ENCODE assay signal across 19 cellular contexts in genomic region chr16:11034481-11034931, GRCh38.
A peak's percentile ranks its signal among the peaks of the same experiment; 100 is the strongest.
DNase-seq lines count a peak whose midpoint lies in the region; ATAC-seq, FAIRE-seq and TF ChIP-seq lines count a peak whose summit lies in the region.
"Had no signal": no experiment of that assay in that cellular context is flagged by ENCODE, and none has a peak within 500 bp of the region (broad histone marks: within the 10 kb centered on the region; RNA-seq: fewer than 3 reads in every experiment).

No MANE protein-coding gene starts in this region.

- H3K4me3 ChIP-seq in left ventricle myocardium inferior (no peak overlapping the region), skeletal muscle tissue (ENCODE audit: low read length in 3 of 3) (no peak overlapping the region), HepG2 (replicated peaks in 1 of 3; ENCODE audit: insufficient read depth in 1 of 3, low read depth in 2 of 3, low read length in 3 of 3) (no peak overlapping the region)
- H3K4me3 ChIP-seq: mucosa of descending colon, thyroid gland had no signal

- H3K4me1 ChIP-seq in left ventricle myocardium inferior (peaks cover 63% of the 10 kb centered on the region), skeletal muscle tissue (ENCODE audit: control insufficient read depth in 3 of 3, insufficient read depth in 3 of 3, low read length in 3 of 3) (peaks cover 3 to 23% (median 10%) of the 10 kb centered on the region in 3 donors), HepG2 (ENCODE audit: insufficient read depth, low read length) (no peaks in the 10 kb centered on the region)
- H3K4me1 ChIP-seq: parathyroid adenoma had no signal

- no TSS peak for BruUV-seq in HepG2 (replicated peaks; lab: Mats Ljungman, UMichigan)

- in situ Hi-C loops in HepG2 (cut with HindIII; ENCODE audit: extremely low pct_ligation_motif_present, low pct_unique_long_range_greater_than_20kb): no loop called here

- no peak for FAIRE-seq in HepG2 (lab: Jason Lieb, UNC)

- H3K9ac ChIP-seq in skeletal muscle tissue (ENCODE audit: low read depth in 1 of 3, low read length in 3 of 3) (no peak overlapping the region), HepG2 (ENCODE audit: insufficient read depth, low read depth, low read length) (no peak overlapping the region)
- H3K9ac ChIP-seq: parathyroid adenoma had no signal

- 89% methylated on average over 8 of the region's 8 CpGs for WGBS in HepG2 (ENCODE audit: low lambda C conversion rate)

- H3K9me3 Mint-ChIP-seq in HFFc6: peaks cover 5% of the 10 kb centered on the region
- no peaks in the 10 kb centered on the region for H3K9me3 Mint-ChIP-seq in activated T-helper 17 cell treated with anti-CD3 and anti-CD28 coated beads, Interleukin-2, amount 50 U/mL, for 72 hours

- no peak overlapping the region for H2AFZ ChIP-seq in HepG2 (ENCODE audit: low read length)
- H2AFZ ChIP-seq: parathyroid adenoma had no signal

- intact Hi-C loops in left ventricle myocardium inferior (cut with micrococcal nuclease) (no loop called here), HepG2 (cut with micrococcal nuclease; ENCODE audit: unreplicated experiment) (no loop called here)

- H3K4me3 Mint-ChIP-seq in HFFc6: no peak overlapping the region
- H3K4me3 Mint-ChIP-seq in activated T-helper 17 cell treated with anti-CD3 and anti-CD28 coated beads, Interleukin-2, amount 50 U/mL, for 72 hours: no peak overlapping the region
- H3K4me3 Mint-ChIP-seq: immature natural killer cell had no signal

- DNase-seq in HFFc6: no peak
- DNase-seq in left ventricle myocardium inferior: peak; percentile 51
- no peak for DNase-seq in medulla oblongata (ENCODE audit: extremely low spot score)
- no peak for DNase-seq in HepG2 (ENCODE audit: low spot score)
- no peak for DNase-seq in stimulated activated naive CD4-positive, alpha-beta T cell treated with Interleukin-2 at 50 U/mL for 16 hours (lab: John Stamatoyannopoulos, UW)
- DNase-seq: activated CD4-positive, alpha-beta T cell treated with anti-CD3 and anti-CD28 coated beads, Interleukin-2, amount 50 U/mL, for 4 hours; activated gamma-delta T cell treated with Interleukin-2 at 50 U/mL for 16 hours; C1 segment of cervical spinal cord; DMS79; immature natural killer cell; NCI-H187; NCI-H526 had no signal

- H3K27me3 Mint-ChIP-seq in HFFc6 (ENCODE audit: insufficient read depth): no peaks in the 10 kb centered on the region; the same call in 1 of the 2 replicates
- no peaks in the 10 kb centered on the region for H3K27me3 Mint-ChIP-seq in activated T-helper 17 cell treated with anti-CD3 and anti-CD28 coated beads, Interleukin-2, amount 50 U/mL, for 72 hours

- TF ChIP-seq CTCF in HFFc6 (IDR thresholded peaks at IDR 0.05) (no peak), left ventricle myocardium inferior (IDR thresholded peaks at IDR 0.05; ENCODE audit: borderline replicate concordance) (no peak), HepG2 (CRISPR knock-in tag; IDR thresholded peaks at IDR 0.05) (no peak)

- H3K9me3 ChIP-seq in left ventricle myocardium inferior (replicated peaks) (no peaks in the 10 kb centered on the region), skeletal muscle tissue (ENCODE audit: control insufficient read depth in 3 of 3, low read length in 3 of 3) (no peaks in the 10 kb centered on the region), HepG2 (ENCODE audit: low read length) (no peaks in the 10 kb centered on the region)
- H3K9me3 ChIP-seq: mucosa of descending colon, thyroid gland had no signal

- H3K4me1 Mint-ChIP-seq in HFFc6 (ENCODE audit: low read depth): peaks cover 54% of the 10 kb centered on the region
- peaks cover 11% of the 10 kb centered on the region for H3K4me1 Mint-ChIP-seq in activated T-helper 17 cell treated with anti-CD3 and anti-CD28 coated beads, Interleukin-2, amount 50 U/mL, for 72 hours

- TF ChIP-seq EP300 in HepG2 (IDR thresholded peaks at IDR 0.05; ENCODE audit: low read depth in 2 of 2, low read length in 2 of 2) (no peak), HepG2 (CRISPR knock-in tag; IDR thresholded peaks at IDR 0.05; ENCODE audit: borderline replicate concordance) (no peak)

- POLR2A ChIA-PET in HepG2 (lab: Yijun Ruan, JAX): no interaction called here

- no peak for TF ChIP-seq POLR2A in HepG2 (IDR thresholded peaks at IDR 0.05; ENCODE audit: insufficient read depth in 1 of 2, low read depth in 2 of 2, low read length in 2 of 2)

- H3K4me2 ChIP-seq in HepG2 (ENCODE audit: low read depth, low read length): no peak overlapping the region

- no peak for TF ChIP-seq RAD21 in HepG2 (CRISPR knock-in tag; IDR thresholded peaks at IDR 0.05)

- H3K27ac Mint-ChIP-seq in HFFc6: peak overlapping the region; percentile 48; the same call in 1 of the 2 replicates
- peak overlapping the region; percentile 14 for H3K27ac Mint-ChIP-seq in activated T-helper 17 cell treated with anti-CD3 and anti-CD28 coated beads, Interleukin-2, amount 50 U/mL, for 72 hours

- H3K27me3 ChIP-seq in left ventricle myocardium inferior (ENCODE audit: low read depth) (no peaks in the 10 kb centered on the region), skeletal muscle tissue (ENCODE audit: control insufficient read depth in 3 of 3, insufficient read depth in 3 of 3, low read length in 3 of 3) (no peaks in the 10 kb centered on the region), HepG2 (ENCODE audit: control insufficient read depth in 1 of 2, insufficient read depth in 2 of 2, low read length in 2 of 2) (no peaks in the 10 kb centered on the region)
- H3K27me3 ChIP-seq: thyroid gland had no signal

- ATAC-seq in activated T-helper 17 cell treated with anti-CD3 and anti-CD28 coated beads, Interleukin-2, amount 50 U/mL, for 72 hours (replicated peaks): no peak
- no peak for ATAC-seq in HepG2
- no peak for ATAC-seq in GM19397 (IDR thresholded peaks at IDR 0.05; ENCODE audit: unreplicated experiment)
- ATAC-seq: mucosa of descending colon had no signal

- H3K27ac ChIP-seq in left ventricle myocardium inferior (replicated peaks) (peak overlapping the region; percentile 86), skeletal muscle tissue (ENCODE audit: low read depth, low read length) (peak overlapping the region; percentile 42), HepG2 (ENCODE audit: extremely low read length, insufficient read depth, low read length) (no peak overlapping the region)
- H3K27ac ChIP-seq: HL-60, parathyroid adenoma had no signal

- CTCF ChIA-PET in HepG2 (lab: Yijun Ruan, JAX; ENCODE audit: low intra/inter-chr PET ratio, low total read pairs): no interaction called here

- H4K20me1 ChIP-seq in HepG2 (ENCODE audit: insufficient read depth, low read length): no peaks in the 10 kb centered on the region

- peaks cover 53% of the 10 kb centered on the region for H3K36me3 Mint-ChIP-seq in HFFc6 (ENCODE audit: low read depth)
- H3K36me3 Mint-ChIP-seq in activated T-helper 17 cell treated with anti-CD3 and anti-CD28 coated beads, Interleukin-2, amount 50 U/mL, for 72 hours (ENCODE audit: low read depth): peaks cover 84% of the 10 kb centered on the region

- H3K36me3 ChIP-seq in left ventricle myocardium inferior (peaks cover 22% of the 10 kb centered on the region), skeletal muscle tissue (ENCODE audit: control insufficient read depth in 3 of 3, insufficient read depth in 3 of 3, low read length in 3 of 3) (peaks cover 7 to 23% (median 17%) of the 10 kb centered on the region in 3 donors), HepG2 (replicated peaks in 1 of 2; ENCODE audit: control insufficient read depth in 1 of 2, insufficient read depth in 2 of 2, low read length in 2 of 2) (peaks cover 2 to 16% of the 10 kb centered on the region in 2 experiments; a peak in 3 of 5 replicates)

- no peaks in the 10 kb centered on the region for H3K79me2 ChIP-seq in HepG2 (ENCODE audit: insufficient read depth, low read length)
- H3K79me2 ChIP-seq: parathyroid adenoma had no signal

TF ChIP-seq in HepG2, 621 proteins besides CTCF, POLR2A, EP300 and RAD21:
- TF ChIP-seq MLLT10 (CRISPR knock-in tag; IDR thresholded peaks at IDR 0.05): no peak
- TF ChIP-seq MYNN (CRISPR knock-in tag; IDR thresholded peaks at IDR 0.05; ENCODE audit: low read depth): no peak
- TF ChIP-seq SPEN (CRISPR knock-in tag; IDR thresholded peaks at IDR 0.05; ENCODE audit: low read depth): no peak
- TF ChIP-seq ZNF543 (CRISPR knock-in tag; IDR thresholded peaks at IDR 0.05): no peak
